ENCODE assay signal across 23 cellular contexts in genomic region chr12:12138203-12139154, GRCh38.
"Had no signal": no experiment of that assay in that cellular context is flagged by ENCODE, and none has a peak within 500 bp of the region (broad histone marks: within the 10 kb centered on the region; RNA-seq: fewer than 3 reads in every experiment).

No MANE protein-coding gene starts in this region.

- DNase-seq: activated B cell treated with CpG ODN at 0.5 μM for 24 hours; activated CD4-positive, alpha-beta T cell treated with anti-CD3 and anti-CD28 coated beads for 36 hours; activated CD4-positive, alpha-beta T cell treated with anti-CD3 and anti-CD28 coated beads, Interleukin-2, amount 50 U/mL, for 48 hours; activated gamma-delta T cell treated with Interleukin-2 at 50 U/mL for 16 hours; anterior cingulate cortex; body of pancreas; gastrocnemius medialis; head of caudate nucleus; naive thymus-derived CD8-positive, alpha-beta T cell; stimulated activated CD4-positive, alpha-beta T cell treated with anti-CD3 and anti-CD28 coated beads, Interleukin-4, amount 100 ng/mL, for 24 hours; stimulated activated naive CD8-positive, alpha-beta T cell treated with anti-CD3 and anti-CD28 coated beads, Interleukin-15, Interleukin-2, amounts not matched to agents 100 U/mL and 50 U/mL, for 24 hours; SW 1271; T-helper 17 cell; upper lobe of left lung had no signal

- FAIRE-seq: endometrium, islet of Langerhans had no signal

- H3K27ac ChIP-seq: body of pancreas, gastrocnemius medialis, prostate gland, right atrium auricular region, upper lobe of left lung had no signal

- H3K27me3 Mint-ChIP-seq: activated CD4-positive, alpha-beta T cell treated with anti-CD3 and anti-CD28 coated beads for 36 hours; activated naive CD4-positive, alpha-beta T cell treated with anti-CD3 and anti-CD28 coated beads, Interleukin-2, amount 50 U/mL, for 24 hours had no signal

- H3K9me3 Mint-ChIP-seq: activated B cell treated with CpG ODN at 0.5 μM for 24 hours; activated naive CD4-positive, alpha-beta T cell treated with anti-CD3 and anti-CD28 coated beads, Interleukin-2, amount 50 U/mL, for 24 hours; activated T-helper 1 cell treated with anti-CD3 and anti-CD28 coated beads, Interleukin-12 subunit alpha, Interleukin-12 subunit beta, Interleukin-2, Interleukin-4 antibody, amounts not matched to agents 30 ng/mL and 10 ng/mL and 1 ng/mL, durations not matched to agents 14 hours and 24 hours and 36 hours; mesothelial cell of epicardium; naive thymus-derived CD8-positive, alpha-beta T cell had no signal

- H3K4me3 ChIP-seq: body of pancreas, gastrocnemius medialis, lung, prostate gland, right atrium auricular region, upper lobe of left lung had no signal

- H3K27ac Mint-ChIP-seq: activated B cell treated with CpG ODN at 0.5 μM for 24 hours; activated CD4-positive, alpha-beta T cell treated with anti-CD3 and anti-CD28 coated beads for 36 hours; activated naive CD4-positive, alpha-beta T cell treated with anti-CD3 and anti-CD28 coated beads, Interleukin-2, amount 50 U/mL, for 24 hours; activated T-helper 1 cell treated with anti-CD3 and anti-CD28 coated beads, Interleukin-12 subunit alpha, Interleukin-12 subunit beta, Interleukin-2, Interleukin-4 antibody, amounts not matched to agents 30 ng/mL and 10 ng/mL and 1 ng/mL, durations not matched to agents 14 hours and 24 hours and 36 hours; mesothelial cell of epicardium; T-helper 17 cell had no signal

- H3K4me3 Mint-ChIP-seq: activated B cell treated with CpG ODN at 0.5 μM for 24 hours; activated CD4-positive, alpha-beta T cell treated with anti-CD3 and anti-CD28 coated beads for 36 hours; activated naive CD4-positive, alpha-beta T cell treated with anti-CD3 and anti-CD28 coated beads, Interleukin-2, amount 50 U/mL, for 24 hours; activated T-helper 1 cell treated with anti-CD3 and anti-CD28 coated beads, Interleukin-12 subunit alpha, Interleukin-12 subunit beta, Interleukin-2, Interleukin-4 antibody, amounts not matched to agents 30 ng/mL and 10 ng/mL and 1 ng/mL, durations not matched to agents 14 hours and 24 hours and 36 hours; mesothelial cell of epicardium; naive thymus-derived CD8-positive, alpha-beta T cell; T-helper 17 cell had no signal

- H3K27me3 ChIP-seq: body of pancreas, gastrocnemius medialis, right atrium auricular region, upper lobe of left lung had no signal

- H3K4me1 ChIP-seq: gastrocnemius medialis, prostate gland, right atrium auricular region had no signal

- H3K4me1 Mint-ChIP-seq: activated B cell treated with CpG ODN at 0.5 μM for 24 hours; activated CD4-positive, alpha-beta T cell treated with anti-CD3 and anti-CD28 coated beads for 36 hours; activated naive CD4-positive, alpha-beta T cell treated with anti-CD3 and anti-CD28 coated beads, Interleukin-2, amount 50 U/mL, for 24 hours; naive thymus-derived CD8-positive, alpha-beta T cell; T-helper 17 cell had no signal

- ATAC-seq: activated CD4-positive, alpha-beta T cell treated with anti-CD3 and anti-CD28 coated beads for 36 hours; body of pancreas; esophagus mucosa; gastrocnemius medialis; naive thymus-derived CD8-positive, alpha-beta T cell; stimulated activated naive CD8-positive, alpha-beta T cell treated with anti-CD3 and anti-CD28 coated beads, Interleukin-15, Interleukin-2, amounts not matched to agents 100 U/mL and 50 U/mL, for 24 hours; T-helper 17 cell had no signal

- H3K36me3 ChIP-seq: prostate gland had no signal

- H3K9me3 ChIP-seq: body of pancreas, gastrocnemius medialis, prostate gland, right atrium auricular region, upper lobe of left lung had no signal
